ENCODE assay signal across 11 cellular contexts in genomic region chr1:86394416-86394815, GRCh38. TPM values are rescaled to one million over a fixed set of nuclear protein-coding genes. Genes with fewer than 3 reads are reported as not detected.
DNase-seq lines count a peak whose midpoint lies in the region; ATAC-seq and TF ChIP-seq lines count a peak whose summit lies in the region.
"Had no signal": no experiment of that assay in that cellular context is flagged by ENCODE, and none has a peak within 500 bp of the region (broad histone marks: within the 10 kb centered on the region; RNA-seq: fewer than 3 reads in every experiment).

No MANE protein-coding gene starts in this region.

- no peaks in the 10 kb centered on the region for H3K36me3 ChIP-seq in gastrocnemius medialis

- H3K27ac ChIP-seq in gastrocnemius medialis, result no peak overlapping the region

- peak overlapping the region; percentile 95 for H3K4me3 Mint-ChIP-seq in activated T-cell treated with anti-CD3 and anti-CD28 coated beads, Interleukin-2, amount 50 U/mL, for 24 hours
- peak overlapping the region; percentile 88 for H3K4me3 Mint-ChIP-seq in activated T-helper 17 cell treated with anti-CD3 and anti-CD28 coated beads, Interleukin-2, amount 50 U/mL, for 72 hours
- H3K4me3 Mint-ChIP-seq in stimulated activated effector memory CD8-positive, alpha-beta T cell treated with anti-CD3 and anti-CD28 coated beads, Interleukin-12 subunit alpha, Interleukin-12 subunit beta, amount 100 ng/mL, for 72 hours, result peak overlapping the region; percentile 91

- H3K9me3 Mint-ChIP-seq in activated T-cell treated with anti-CD3 and anti-CD28 coated beads, Interleukin-2, amount 50 U/mL, for 24 hours, result peaks cover 4% of the 10 kb centered on the region
- no peaks in the 10 kb centered on the region for H3K9me3 Mint-ChIP-seq in activated T-helper 17 cell treated with anti-CD3 and anti-CD28 coated beads, Interleukin-2, amount 50 U/mL, for 72 hours
- H3K9me3 Mint-ChIP-seq in stimulated activated effector memory CD8-positive, alpha-beta T cell treated with anti-CD3 and anti-CD28 coated beads, Interleukin-12 subunit alpha, Interleukin-12 subunit beta, amount 100 ng/mL, for 72 hours, result no peaks in the 10 kb centered on the region

- peaks cover 21% of the 10 kb centered on the region for H3K36me3 Mint-ChIP-seq in activated T-cell treated with anti-CD3 and anti-CD28 coated beads, Interleukin-2, amount 50 U/mL, for 24 hours (ENCODE audit: low read depth)
- no peaks in the 10 kb centered on the region for H3K36me3 Mint-ChIP-seq in activated T-helper 17 cell treated with anti-CD3 and anti-CD28 coated beads, Interleukin-2, amount 50 U/mL, for 72 hours (ENCODE audit: low read depth)
- H3K36me3 Mint-ChIP-seq in stimulated activated effector memory CD8-positive, alpha-beta T cell treated with anti-CD3 and anti-CD28 coated beads, Interleukin-12 subunit alpha, Interleukin-12 subunit beta, amount 100 ng/mL, for 72 hours, result no peaks in the 10 kb centered on the region

- no peaks in the 10 kb centered on the region for H3K27me3 Mint-ChIP-seq in activated T-cell treated with anti-CD3 and anti-CD28 coated beads, Interleukin-2, amount 50 U/mL, for 24 hours
- H3K27me3 Mint-ChIP-seq in activated T-helper 17 cell treated with anti-CD3 and anti-CD28 coated beads, Interleukin-2, amount 50 U/mL, for 72 hours, result no peaks in the 10 kb centered on the region

- peak overlapping the region; percentile 58 for H3K27ac Mint-ChIP-seq in activated T-cell treated with anti-CD3 and anti-CD28 coated beads, Interleukin-2, amount 50 U/mL, for 24 hours
- peak overlapping the region; percentile 96 for H3K27ac Mint-ChIP-seq in activated T-helper 17 cell treated with anti-CD3 and anti-CD28 coated beads, Interleukin-2, amount 50 U/mL, for 72 hours
- H3K27ac Mint-ChIP-seq in stimulated activated effector memory CD8-positive, alpha-beta T cell treated with anti-CD3 and anti-CD28 coated beads, Interleukin-12 subunit alpha, Interleukin-12 subunit beta, amount 100 ng/mL, for 72 hours, result peak overlapping the region; percentile 94

- no peaks in the 10 kb centered on the region for H3K9me3 ChIP-seq in gastrocnemius medialis

- no peaks in the 10 kb centered on the region for H3K27me3 ChIP-seq in gastrocnemius medialis

- intact Hi-C loops in gastrocnemius medialis (cut with DNase I; ENCODE audit: low total_unique reads), result loop anchor here (10.0 kb wide), 2 partner anchors 310 to 930 kb away; partner anchors contain the start of genes LMO4 and SH3GLB1

- TF ChIP-seq POLR2A in gastrocnemius medialis (IDR thresholded peaks at IDR 0.05), result no peak

- ATAC-seq in activated T-helper 17 cell treated with anti-CD3 and anti-CD28 coated beads, Interleukin-2, amount 50 U/mL, for 72 hours (replicated peaks), result no peak
- ATAC-seq in stimulated activated effector memory CD8-positive, alpha-beta T cell treated with anti-CD3 and anti-CD28 coated beads, Interleukin-12 subunit alpha, Interleukin-12 subunit beta, amount 100 ng/mL, for 72 hours, result no peak
- no peak for ATAC-seq in gastrocnemius medialis
- ATAC-seq: GM12878 had no signal

- in situ Hi-C loops in gastrocnemius medialis (cut with MboI; ENCODE audit: low sequenced_read_pairs in 4 of 4), result loop anchor here in 2 of 4 donors (25.0 kb wide), 3 partner anchors 318 to 668 kb away; partner anchors contain the start of gene SH3GLB1 (in 1 of the 2)

- peak overlapping the region; percentile 28 for H3K4me3 ChIP-seq in fibroblast of pulmonary artery (replicated peaks; ENCODE audit: low read depth, low read length)
- no peak overlapping the region for H3K4me3 ChIP-seq in gastrocnemius medialis

- peaks cover 68% of the 10 kb centered on the region for H3K4me1 Mint-ChIP-seq in activated T-cell treated with anti-CD3 and anti-CD28 coated beads, Interleukin-2, amount 50 U/mL, for 24 hours (ENCODE audit: low read depth)
- peaks cover 59% of the 10 kb centered on the region for H3K4me1 Mint-ChIP-seq in activated T-helper 17 cell treated with anti-CD3 and anti-CD28 coated beads, Interleukin-2, amount 50 U/mL, for 72 hours
- H3K4me1 Mint-ChIP-seq in stimulated activated effector memory CD8-positive, alpha-beta T cell treated with anti-CD3 and anti-CD28 coated beads, Interleukin-12 subunit alpha, Interleukin-12 subunit beta, amount 100 ng/mL, for 72 hours, result peaks cover 52% of the 10 kb centered on the region

- DNase-seq in activated T-cell treated with anti-CD3 and anti-CD28 coated beads, Interleukin-2, amount 50 U/mL, for 24 hours, result no peak
- DNase-seq in activated T-cell treated with anti-CD3 and anti-CD28 coated beads for 4 hours (no peak), fibroblast of pulmonary artery (ENCODE audit: low read depth) (peak; percentile 70), gastrocnemius medialis (no peak), OCI-M2 (lab: John Stamatoyannopoulos, UW; ENCODE audit: unreplicated experiment) (no peak)
- DNase-seq in stimulated activated effector memory CD8-positive, alpha-beta T cell treated with anti-CD3 and anti-CD28 coated beads, Interleukin-12 subunit alpha, Interleukin-12 subunit beta, amount 100 ng/mL, for 72 hours (ENCODE audit: low spot score in 2 of 2), result no peak
- DNase-seq in stimulated activated CD4-positive, alpha-beta T cell treated with anti-CD3 and anti-CD28 coated beads, Interleukin-1b, Interleukin-23, amount 100 ng/mL, for 48 hours, result no peak
- DNase-seq: AML-193, NCI-H226 had no signal

- no peak for TF ChIP-seq CTCF in fibroblast of pulmonary artery (IDR thresholded peaks at IDR 0.05; ENCODE audit: low read length, missing control alignments)
- TF ChIP-seq CTCF in gastrocnemius medialis (IDR thresholded peaks at IDR 0.05 in 4 of 5, conservative IDR thresholded peaks at IDR 0.05 in 1 of 5), result no peak

- peaks cover 0 to 6% of the 10 kb centered on the region in 2 donors for H3K4me1 ChIP-seq in gastrocnemius medialis

RNA-seq across cellular contexts. Expression of gene ODF2L, which starts 1.7 kb away (rescaled TPM):
- 10 to 100 TPM; 45.8 to 65.8 TPM for total RNA-seq in activated T-helper 17 cell treated with anti-CD3 and anti-CD28 coated beads, Interleukin-2, amount 50 U/mL, for 72 hours
- 1 to 10 TPM; 1.7 to 5.4 (median 2.4) TPM for total RNA-seq in gastrocnemius medialis

RNA-seq across cellular contexts. Expression of gene CLCA2, which starts 29.6 kb away (rescaled TPM):
- total RNA-seq in activated T-helper 17 cell treated with anti-CD3 and anti-CD28 coated beads, Interleukin-2, amount 50 U/mL, for 72 hours, result not detected
- not detected for total RNA-seq in gastrocnemius medialis
- total RNA-seq: GM12878 had no signal

Comparison
In these comparisons a context has a peak if more than half of its experiments do, and no peak if none do; other contexts are left out.
1. RNA of gene ODF2L, which starts 1.7 kb away (total RNA-seq): 45.8 to 65.8 TPM in activated T-helper 17 cell treated with anti-CD3 and anti-CD28 coated beads, Interleukin-2, amount 50 U/mL, for 72 hours; 1.7 to 5.4 TPM in gastrocnemius medialis; every median in the first group is over 4 times any median in the second.
2. Peak in every context shown above with its lines, with median percentiles within 50 percentile points of each other: H3K27ac Mint-ChIP-seq and H3K4me3 Mint-ChIP-seq.